Comparison of ENCODE assay signal across 22 cellular contexts in the genomic region with DNA sequence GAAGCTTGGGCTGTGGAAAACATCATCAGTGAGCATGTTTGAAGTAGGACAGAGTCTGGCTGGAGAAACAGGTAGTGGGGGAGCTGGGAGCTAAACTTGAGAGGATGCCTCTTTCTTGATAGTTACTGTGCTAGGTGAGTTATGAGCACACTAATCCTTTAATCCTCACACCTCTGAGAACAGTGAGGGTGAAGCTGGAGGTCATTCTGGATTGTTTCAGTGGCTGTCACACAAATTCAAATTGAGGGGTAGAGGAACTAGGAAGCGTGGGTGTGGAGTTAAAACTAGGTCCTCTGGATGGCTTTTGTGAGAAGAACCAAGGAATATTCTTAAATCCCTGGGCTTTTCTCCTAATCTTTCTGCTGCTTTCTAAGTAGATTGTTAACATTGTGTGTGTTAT. TPM values are rescaled to one million over a fixed set of nuclear protein-coding genes. Genes with fewer than 3 reads are reported as not detected.
DNase-seq lines count a peak whose midpoint lies in the region; ATAC-seq, FAIRE-seq and TF ChIP-seq lines count a peak whose summit lies in the region.
"Had no signal": no experiment of that assay in that cellular context is flagged by ENCODE, and none has a peak within 500 bp of the region (broad histone marks: within the 10 kb centered on the region; RNA-seq: fewer than 3 reads in every experiment).

No MANE protein-coding gene starts in this region.

- no peaks in the 10 kb centered on the region for H3K27me3 ChIP-seq in right atrium auricular region
- H3K27me3 ChIP-seq in GM12878 (replicated peaks in 1 of 2; ENCODE audit: control insufficient read depth in 2 of 2, insufficient read depth in 2 of 2, low read length in 1 of 2), result no peaks in the 10 kb centered on the region

- peaks cover 0 to 56% of the 10 kb centered on the region in 2 donors for H3K4me1 ChIP-seq in right atrium auricular region
- peaks cover 15% of the 10 kb centered on the region for H3K4me1 ChIP-seq in GM12878 (ENCODE audit: control insufficient read depth, insufficient read depth, low read length)

- H3K27ac Mint-ChIP-seq in neural crest cell (ENCODE audit: unreplicated experiment), result no peak overlapping the region
- no peak overlapping the region for H3K27ac Mint-ChIP-seq in glutamatergic neuron (ENCODE audit: unreplicated experiment)
- H3K27ac Mint-ChIP-seq: activated B cell treated with CpG ODN at 0.5 μM for 24 hours; activated CD4-positive, alpha-beta memory T cell treated with anti-CD3 and anti-CD28 coated beads for 36 hours; effector memory CD8-positive, alpha-beta T cell; stimulated activated naive CD8-positive, alpha-beta T cell treated with anti-CD3 and anti-CD28 coated beads, Interleukin-15, Interleukin-2, amounts not matched to agents 100 ng/mL and 50 ng/mL, for 24 hours had no signal

- H3K9me3 ChIP-seq in right atrium auricular region (no peaks in the 10 kb centered on the region), GM12878 (replicated peaks; ENCODE audit: control insufficient read depth, insufficient read depth, low read length) (no peaks in the 10 kb centered on the region)
- H3K9me3 ChIP-seq: lower lobe of right lung had no signal

- no peak for TF ChIP-seq POLR2A in GM12878 (IDR thresholded peaks at IDR 0.05; ENCODE audit: low read depth, low read length)

- CTCF ChIA-PET in GM12878 (lab: Yijun Ruan, JAX), result interaction anchor here (0.8 to 1.7 kb wide), 4 partner anchors 14 to 78 kb away, joined by 3 to 4 read pairs (median 4); no protein-coding TSS in a partner anchor

- BruUV-seq in GM12878 (replicated peaks; lab: Mats Ljungman, UMichigan), result no TSS peak

- H3K36me3 ChIP-seq in right atrium auricular region (no peaks in the 10 kb centered on the region), GM12878 (ENCODE audit: control insufficient read depth in 2 of 2, insufficient read depth in 2 of 2, low read length in 1 of 2) (no peaks in the 10 kb centered on the region; a peak in 1 of 4 replicates)
- H3K36me3 ChIP-seq: lower lobe of right lung had no signal

- H3K79me2 ChIP-seq in GM12878 (ENCODE audit: control insufficient read depth, insufficient read depth, low read length), result peaks cover 77% of the 10 kb centered on the region

- no peaks in the 10 kb centered on the region for H3K36me3 Mint-ChIP-seq in neural crest cell (ENCODE audit: low read depth)
- H3K36me3 Mint-ChIP-seq in glutamatergic neuron (ENCODE audit: unreplicated experiment), result no peaks in the 10 kb centered on the region
- H3K36me3 Mint-ChIP-seq: activated CD4-positive, alpha-beta memory T cell treated with anti-CD3 and anti-CD28 coated beads for 36 hours had no signal

- H3K9me3 Mint-ChIP-seq in neural crest cell (no peaks in the 10 kb centered on the region), glutamatergic neuron (ENCODE audit: unreplicated experiment) (peaks cover 9% of the 10 kb centered on the region)
- H3K9me3 Mint-ChIP-seq: activated B cell treated with CpG ODN at 0.5 μM for 24 hours; activated CD4-positive, alpha-beta memory T cell treated with anti-CD3 and anti-CD28 coated beads for 36 hours; effector memory CD8-positive, alpha-beta T cell; stimulated activated naive CD8-positive, alpha-beta T cell treated with anti-CD3 and anti-CD28 coated beads, Interleukin-15, Interleukin-2, amounts not matched to agents 100 ng/mL and 50 ng/mL, for 24 hours had no signal

- H3K4me3 ChIP-seq in right atrium auricular region (no peak overlapping the region), GM12878 (peak overlapping the region; percentile 13; the same call in 1 of the 2 replicates)
- H3K4me3 ChIP-seq: lower lobe of right lung had no signal

- in situ Hi-C loops in GM12878 (cut with MboI), result no loop called here

- intact Hi-C loops in cardiac septum (cut with DNase I), result no loop called here
- intact Hi-C loops in GM12878 (cut with micrococcal nuclease; ENCODE audit: unreplicated experiment), result loop anchor here (5.0 to 10.0 kb wide), 4 partner anchors 83 to 253 kb away; partner anchors contain the start of genes C17orf67, COIL, DGKE and SCPEP1

- no peak for TF ChIP-seq EP300 in GM12878 (IDR thresholded peaks at IDR 0.05; ENCODE audit: borderline replicate concordance in 1 of 2, control insufficient read depth in 1 of 2, low read depth in 2 of 2, low read length in 2 of 2)

- no peak overlapping the region for H2AFZ ChIP-seq in GM12878 (ENCODE audit: control insufficient read depth, low read depth, low read length)

- ATAC-seq in GM12878, result no peak
- ATAC-seq in GM21576 (IDR thresholded peaks at IDR 0.05; ENCODE audit: unreplicated experiment), result no peak
- ATAC-seq: effector memory CD8-positive, alpha-beta T cell; lower lobe of right lung; PC-3 had no signal

- peak overlapping the region; percentile 91 to 95 for H3K27ac ChIP-seq in right atrium auricular region
- H3K27ac ChIP-seq in GM12878 (ENCODE audit: control insufficient read depth, insufficient read depth), result peak overlapping the region; percentile 7; the same call in 1 of the 2 replicates
- H3K27ac ChIP-seq: C4-2B, lower lobe of right lung had no signal

- H3K4me3 Mint-ChIP-seq in neural crest cell (peak overlapping the region; percentile 88), glutamatergic neuron (ENCODE audit: unreplicated experiment) (no peak overlapping the region)
- H3K4me3 Mint-ChIP-seq: activated B cell treated with CpG ODN at 0.5 μM for 24 hours; activated CD4-positive, alpha-beta memory T cell treated with anti-CD3 and anti-CD28 coated beads for 36 hours; effector memory CD8-positive, alpha-beta T cell had no signal

- SMC1A ChIA-PET in GM12878 (lab: Charles Lee; ENCODE audit: uncharacterized antibody, unreplicated experiment), result interaction anchor here (0.8 to 1.8 kb wide), 9 partner anchors 8 to 520 kb away, joined by 3 to 5 read pairs (median 4); no protein-coding TSS in a partner anchor

- FAIRE-seq in GM12878 (lab: Jason Lieb, UNC), result no peak
- FAIRE-seq: urothelium cell line had no signal

- no peak for TF ChIP-seq RAD21 in GM12878 (IDR thresholded peaks at IDR 0.05; ENCODE audit: insufficient read depth, low read depth, low read length)

- TF ChIP-seq CTCF in right atrium auricular region (IDR thresholded peaks at IDR 0.05), result no peak
- TF ChIP-seq CTCF in GM12878 (IDR thresholded peaks at IDR 0.05 in 2 of 3, conservative IDR thresholded peaks at IDR 0.05 in 1 of 3; ENCODE audit: control insufficient read depth in 2 of 3, extremely low read depth in 1 of 3, insufficient read depth in 1 of 3, low read depth in 3 of 3, low read length in 3 of 3), result no peak
- TF ChIP-seq CTCF in neural crest cell (conservative IDR thresholded peaks at IDR 0.05), result no peak
- TF ChIP-seq CTCF in glutamatergic neuron (IDR thresholded peaks at IDR 0.05; ENCODE audit: partially characterized antibody, unreplicated experiment), result no peak

- peak overlapping the region; percentile 64 for H3K4me2 ChIP-seq in GM12878 (ENCODE audit: control insufficient read depth, insufficient read depth)

- peaks cover 2% of the 10 kb centered on the region; the same call in 1 of the 2 replicates for H4K20me1 ChIP-seq in GM12878 (ENCODE audit: control insufficient read depth, insufficient read depth)

- RAD21 ChIA-PET in GM12878 (lab: Charles Lee; ENCODE audit: unreplicated experiment), result interaction anchor here (0.6 to 1.2 kb wide), 2 partner anchors 13 to 281 kb away, joined by 4 read pairs; no protein-coding TSS in a partner anchor

- DNase-seq in right atrium auricular region (ENCODE audit: low spot score), result no peak
- no peak for DNase-seq in cardiac septum (ENCODE audit: low spot score)
- no peak for DNase-seq in GM12878 (ENCODE audit: low read depth, low spot score)
- no peak for DNase-seq in neural crest cell (ENCODE audit: low read depth, low spot score)
- no peak for DNase-seq in glutamatergic neuron
- DNase-seq in NCI-H2081 (lab: John Stamatoyannopoulos, UW), result no peak
- DNase-seq in NCI-H128 (lab: John Stamatoyannopoulos, UW; ENCODE audit: unreplicated experiment), result no peak
- DNase-seq: activated B cell treated with CpG ODN at 0.5 μM for 24 hours; activated CD4-positive, alpha-beta memory T cell treated with anti-CD3 and anti-CD28 coated beads for 36 hours; activated naive CD4-positive, alpha-beta T cell treated with Interleukin-2 at 50 U/mL for 16 hours; activated T-cell treated with anti-CD3 and anti-CD28 coated beads, Interleukin-2, amount 50 U/mL, for 1 hour; aorta; effector memory CD8-positive, alpha-beta T cell; KBM-7; lower lobe of right lung; NCI-H1092; NCI-H526 treated with DMSO at 0.1 percent for 48 hours; PC-3 had no signal

- H3K4me1 Mint-ChIP-seq in neural crest cell (peaks cover 20% of the 10 kb centered on the region), glutamatergic neuron (ENCODE audit: low read depth, unreplicated experiment) (peaks cover 23% of the 10 kb centered on the region)

- peak overlapping the region; percentile 19; the same call in 1 of the 2 replicates for H3K9ac ChIP-seq in GM12878 (ENCODE audit: control insufficient read depth, insufficient read depth, low read length)

- 91% methylated on average over 1 of the region's 1 CpG for WGBS in GM12878 (ENCODE audit: insufficient coverage, insufficient replicate concordance, low lambda C conversion rate, missing lambda C conversion rate)

- POLR2A ChIA-PET in GM12878 (lab: Charles Lee), result interaction anchor here (0.7 to 1.0 kb wide), 2 partner anchors 8 to 175 kb away, joined by 3 read pairs; no protein-coding TSS in a partner anchor

- H3K27me3 Mint-ChIP-seq in neural crest cell (ENCODE audit: low read depth) (peaks cover 20% of the 10 kb centered on the region), glutamatergic neuron (ENCODE audit: unreplicated experiment) (peaks cover 10% of the 10 kb centered on the region)
- H3K27me3 Mint-ChIP-seq: activated B cell treated with CpG ODN at 0.5 μM for 24 hours; activated CD4-positive, alpha-beta memory T cell treated with anti-CD3 and anti-CD28 coated beads for 36 hours; effector memory CD8-positive, alpha-beta T cell; stimulated activated naive CD8-positive, alpha-beta T cell treated with anti-CD3 and anti-CD28 coated beads, Interleukin-15, Interleukin-2, amounts not matched to agents 100 ng/mL and 50 ng/mL, for 24 hours had no signal

RNA-seq across cellular contexts. Expression of gene AKAP1, which starts 3.3 kb away (rescaled TPM):
- total RNA-seq in right atrium auricular region (100 to 1,000 TPM in 1 of 2 donors, 10 to 100 TPM in 1; 90.4 to 139 TPM), cardiac septum (108 TPM), GM12878 (2014; rRNA removed) (40.7 and 50.5 TPM in 2 replicates), GM12878 (2014; rRNA removed; fragmentation: Illumina TruSeq; extraction: Trizol) (29.5 and 36.8 TPM in 2 replicates), GM12878 (2021) (39.9 and 45.9 TPM in 2 replicates), neural crest cell (21.5 and 23.4 TPM in 2 replicates), glutamatergic neuron (ENCODE audit: unreplicated experiment) (35.6 TPM)
- 45.9 and 58.6 TPM in 2 replicates for total RNA-seq in GM12878 (2013; cell fraction: nucleolus; rRNA removed)
- 11.0 TPM for polyA plus RNA-seq in GM12878 (2011; ENCODE audit: low read depth)
- polyA plus RNA-seq in GM12878 (2011; rRNA removed) (15.6 and 39.2 TPM in 2 replicates), GM12878 (2014; fragmentation: Illumina TruSeq; extraction: Trizol) (30.9 and 48.4 TPM in 2 replicates), GM12878 (2014; fragmentation: Nextera tagmentation; extraction: Ambion mirVana) (10 to 100 TPM; 11.9 to 15.2 TPM), GM12878 (2014; rRNA removed) (34.4 and 58.8 TPM in 2 replicates), GM12878 (2016; fragmentation: Nextera tagmentation; extraction: Ambion mirVana) (10 to 100 TPM; 37.1 to 40.9 TPM)
- polyA plus RNA-seq in GM12878 (2011; cell fraction: cytosol; rRNA removed), result 61.3 and 66.5 TPM in 2 replicates
- 176 and 195 TPM in 2 replicates for polyA plus RNA-seq in GM12878 (2011; cell fraction: nucleus; rRNA removed)
- polyA plus RNA-seq in GM12878 (2012), result 13.5 and 18.3 TPM in 2 replicates
- 66.9 and 103 TPM in 2 replicates for polyA minus RNA-seq in GM12878 (2011; rRNA and poly(A)+ RNA removed)
- 28.3 and 33.3 TPM in 2 replicates for polyA minus RNA-seq in GM12878 (2011; cell fraction: cytosol; rRNA and poly(A)+ RNA removed)
- 29.7 and 38.4 TPM in 2 replicates for polyA minus RNA-seq in GM12878 (2011; cell fraction: nucleus; rRNA and poly(A)+ RNA removed)
